In the genomic region with DNA sequence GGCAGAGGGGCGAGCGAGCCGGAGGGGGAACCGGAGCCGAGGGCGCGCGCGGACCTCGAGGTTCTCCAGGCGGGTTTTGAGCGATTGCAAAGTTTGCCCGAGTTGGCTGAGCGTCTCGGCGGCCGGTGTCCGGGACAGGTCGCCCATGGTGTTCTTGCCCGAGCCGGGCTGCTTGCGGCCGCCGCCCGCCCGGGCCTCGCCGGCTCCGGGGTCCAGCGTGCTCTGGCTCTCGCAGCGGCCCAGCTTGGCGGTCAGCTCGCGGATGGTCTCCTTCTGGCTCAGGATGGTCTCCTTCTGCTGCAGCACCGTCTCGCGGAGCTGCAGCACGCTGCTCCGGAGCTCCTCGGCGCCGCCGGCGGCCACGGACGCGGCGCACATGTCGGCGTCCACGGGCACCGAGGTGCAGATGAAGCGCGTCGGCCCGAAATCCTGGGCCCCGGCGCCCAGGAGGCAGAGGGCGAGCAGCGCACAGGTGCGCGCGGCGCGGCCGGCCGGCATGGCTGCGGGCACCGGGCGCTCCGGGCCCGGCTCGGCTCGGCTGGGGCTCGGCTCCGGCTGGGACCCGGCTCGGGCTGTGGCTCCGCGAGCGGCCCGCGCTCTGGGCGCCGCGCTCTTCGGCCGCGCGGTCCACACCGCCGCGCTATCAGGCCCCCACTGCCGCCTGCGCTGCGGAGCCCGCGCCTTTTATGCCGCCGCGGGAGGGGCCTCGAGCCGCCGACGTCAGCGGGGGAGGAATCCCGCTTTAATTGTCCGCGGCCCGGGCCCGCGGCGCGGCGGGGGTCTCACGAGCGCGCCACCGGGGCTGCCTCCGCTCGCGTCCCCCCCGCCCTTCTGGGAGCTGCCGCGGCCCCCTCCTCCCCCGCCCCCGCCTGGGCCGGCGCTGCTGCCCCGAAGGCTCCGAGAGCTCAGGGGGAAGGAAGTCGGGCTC, we compare ENCODE assay signal across 8 cellular contexts. TPM values are rescaled to one million over a fixed set of nuclear protein-coding genes. Genes with fewer than 3 reads are reported as not detected.
DNase-seq lines count a peak whose midpoint lies in the region; ATAC-seq, FAIRE-seq and TF ChIP-seq lines count a peak whose summit lies in the region.

A gene with protein sequence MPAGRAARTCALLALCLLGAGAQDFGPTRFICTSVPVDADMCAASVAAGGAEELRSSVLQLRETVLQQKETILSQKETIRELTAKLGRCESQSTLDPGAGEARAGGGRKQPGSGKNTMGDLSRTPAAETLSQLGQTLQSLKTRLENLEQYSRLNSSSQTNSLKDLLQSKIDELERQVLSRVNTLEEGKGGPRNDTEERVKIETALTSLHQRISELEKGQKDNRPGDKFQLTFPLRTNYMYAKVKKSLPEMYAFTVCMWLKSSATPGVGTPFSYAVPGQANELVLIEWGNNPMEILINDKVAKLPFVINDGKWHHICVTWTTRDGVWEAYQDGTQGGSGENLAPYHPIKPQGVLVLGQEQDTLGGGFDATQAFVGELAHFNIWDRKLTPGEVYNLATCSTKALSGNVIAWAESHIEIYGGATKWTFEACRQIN (minus strand): TSS at position 659 of the 928 bp plus-strand sequence. CDS start 161 bp downstream, at position 498.

- H2AFZ ChIP-seq in K562 (ENCODE audit: low read depth, low read length): no peak within 1 kb of the TSS

- no peaks in the 10 kb centered on the region for H3K9me3 ChIP-seq in K562 (replicated peaks; ENCODE audit: control insufficient read depth, insufficient read depth, low read depth, low read length)
- no peaks in the 10 kb centered on the region for H3K9me3 ChIP-seq in right lobe of liver

- peaks cover 0 to 48% of the 10 kb centered on the region in 2 experiments; a peak in 3 of 5 replicates for H3K4me1 ChIP-seq in K562 (replicated peaks in 1 of 2; ENCODE audit: control insufficient read depth in 2 of 2, insufficient read depth in 2 of 2, low read length in 2 of 2)
- H3K4me1 ChIP-seq in right lobe of liver: peaks cover 0 to 28% (median 0%) of the 10 kb centered on the region in 4 donors

- no peak within 1 kb of the TSS for H3K9ac ChIP-seq in K562 (ENCODE audit: insufficient read depth in 1 of 2, low read depth in 2 of 2, low read length in 2 of 2)

- no peaks in the 10 kb centered on the region for H3K79me2 ChIP-seq in K562 (ENCODE audit: control insufficient read depth, insufficient read depth, low read length)

- FAIRE-seq in K562 (lab: Jason Lieb, UNC): no peak

- no peak for TF ChIP-seq CTCF in GM13977 (IDR thresholded peaks at IDR 0.05; ENCODE audit: extremely low read depth, insufficient read depth, missing control alignments)
- no peak for TF ChIP-seq CTCF in K562 (IDR thresholded peaks at IDR 0.05 in 2 of 3, conservative IDR thresholded peaks at IDR 0.05 in 1 of 3; ENCODE audit: insufficient read depth in 2 of 3, low read depth in 1 of 3, low read length in 3 of 3)
- no peak for TF ChIP-seq CTCF in right lobe of liver (IDR thresholded peaks at IDR 0.05)

- no peak for TF ChIP-seq EP300 in K562 (IDR thresholded peaks at IDR 0.05; ENCODE audit: low read length)

- whole genome bisulfite sequencing in K562 (ENCODE audit: insufficient coverage, low coverage, missing lambda C conversion rate): 25% methylated on average over 27 of the region's 133 CpGs
- 0% methylated on average over 3 of the region's 133 CpGs for WGBS in right lobe of liver (ENCODE audit: insufficient coverage, low coverage, low lambda C conversion rate, missing lambda C conversion rate)

- CTCF ChIA-PET in K562 (lab: Yijun Ruan, JAX; ENCODE audit: low intra/inter-chr PET ratio): no interaction called here

- TF ChIP-seq POLR2A in K562 (conservative IDR thresholded peaks at IDR 0.05): no peak
- no peak for TF ChIP-seq POLR2A in right lobe of liver (IDR thresholded peaks at IDR 0.05)

- H3K36me3 ChIP-seq in K562 (ENCODE audit: control insufficient read depth, insufficient read depth, low read length): no peaks in the 10 kb centered on the region
- H3K36me3 ChIP-seq in right lobe of liver: no peaks in the 10 kb centered on the region

- peaks cover 20% of the 10 kb centered on the region for H4K20me1 ChIP-seq in K562 (replicated peaks; ENCODE audit: control insufficient read depth, insufficient read depth, low read length)

- H3K27ac ChIP-seq in K562 (ENCODE audit: extremely low read depth, low read depth, low read length) (no peak within 1 kb of the TSS), right lobe of liver (no peak within 1 kb of the TSS)

- no peak for TF ChIP-seq RAD21 in K562 (CRISPR knock-in tag; conservative IDR thresholded peaks at IDR 0.05 in 1 of 2, IDR thresholded peaks at IDR 0.05 in 1 of 2)

- DNase-seq in GM13977 (ENCODE audit: low spot score) (peak; percentile 71), NCI-H2227 treated with DMSO at 0.1 percent for 48 hours (lab: John Stamatoyannopoulos, UW) (peak; percentile 26), K562 (ENCODE audit: extremely low read depth in 1 of 4, low spot score in 3 of 4) (peak in 2 of 4 experiments; percentile 53 to 57), right lobe of liver (no peak), DMS153 (lab: John Stamatoyannopoulos, UW) (no peak)

- peaks cover 46 to 96% of the 10 kb centered on the region in 2 experiments; a peak in 4 of 5 replicates for H3K27me3 ChIP-seq in K562 (ENCODE audit: control insufficient read depth in 2 of 2, insufficient read depth in 2 of 2, low read length in 2 of 2)
- H3K27me3 ChIP-seq in right lobe of liver: peaks cover 0 to 40% of the 10 kb centered on the region in 2 donors

- no TSS peak for BruUV-seq in K562 (replicated peaks; lab: Mats Ljungman, UMichigan)

- H3K4me3 ChIP-seq in K562 (no peak within 1 kb of the TSS), right lobe of liver (no peak within 1 kb of the TSS)

- H3K4me2 ChIP-seq in K562 (ENCODE audit: insufficient read depth, low read length): no peak within 1 kb of the TSS

- POLR2A ChIA-PET in K562 (lab: Yijun Ruan, JAX): interaction anchor here (0.5 to 0.7 kb wide), 3 partner anchors 10 to 595 kb away, joined by 3 read pairs; no protein-coding TSS in a partner anchor

- in situ Hi-C loops in GM13977 (cut with MboI; ENCODE audit: low pct_unique_long_range_greater_than_20kb, low sequenced_read_pairs, unreplicated experiment) (no loop called here), K562 (cut with MboI) (no loop called here)

- intact Hi-C loops in K562 (cut with micrococcal nuclease): no loop called here
- intact Hi-C loops in right lobe of liver (cut with DNase I): no loop called here

- no peaks in the 10 kb centered on the region for H3K9me1 ChIP-seq in K562 (ENCODE audit: control insufficient read depth, insufficient read depth, low read length)

- ATAC-seq in K562 (no peak), right lobe of liver (peak; percentile 55 to 66 (median 58)), GM19023 (IDR thresholded peaks at IDR 0.05; ENCODE audit: unreplicated experiment) (no peak), GM18498 (IDR thresholded peaks at IDR 0.05; ENCODE audit: unreplicated experiment) (no peak), HG03039 (IDR thresholded peaks at IDR 0.05; ENCODE audit: unreplicated experiment) (no peak)

TF ChIP-seq in K562, 482 proteins besides CTCF, POLR2A, EP300 and RAD21 (continues in another document):
- TF ChIP-seq, protein P1, sequence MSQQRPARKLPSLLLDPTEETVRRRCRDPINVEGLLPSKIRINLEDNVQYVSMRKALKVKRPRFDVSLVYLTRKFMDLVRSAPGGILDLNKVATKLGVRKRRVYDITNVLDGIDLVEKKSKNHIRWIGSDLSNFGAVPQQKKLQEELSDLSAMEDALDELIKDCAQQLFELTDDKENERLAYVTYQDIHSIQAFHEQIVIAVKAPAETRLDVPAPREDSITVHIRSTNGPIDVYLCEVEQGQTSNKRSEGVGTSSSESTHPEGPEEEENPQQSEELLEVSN (IDR thresholded peaks at IDR 0.05; ENCODE audit: borderline replicate concordance in 1 of 2, extremely low read depth in 1 of 2, insufficient read depth in 1 of 2, insufficient read length in 1 of 2, low read depth in 1 of 2, low read length in 1 of 2, poor library complexity in 1 of 2, severe bottlenecking in 1 of 2): peak in 1 of 2 experiments; percentile 92
- TF ChIP-seq, protein P2, sequence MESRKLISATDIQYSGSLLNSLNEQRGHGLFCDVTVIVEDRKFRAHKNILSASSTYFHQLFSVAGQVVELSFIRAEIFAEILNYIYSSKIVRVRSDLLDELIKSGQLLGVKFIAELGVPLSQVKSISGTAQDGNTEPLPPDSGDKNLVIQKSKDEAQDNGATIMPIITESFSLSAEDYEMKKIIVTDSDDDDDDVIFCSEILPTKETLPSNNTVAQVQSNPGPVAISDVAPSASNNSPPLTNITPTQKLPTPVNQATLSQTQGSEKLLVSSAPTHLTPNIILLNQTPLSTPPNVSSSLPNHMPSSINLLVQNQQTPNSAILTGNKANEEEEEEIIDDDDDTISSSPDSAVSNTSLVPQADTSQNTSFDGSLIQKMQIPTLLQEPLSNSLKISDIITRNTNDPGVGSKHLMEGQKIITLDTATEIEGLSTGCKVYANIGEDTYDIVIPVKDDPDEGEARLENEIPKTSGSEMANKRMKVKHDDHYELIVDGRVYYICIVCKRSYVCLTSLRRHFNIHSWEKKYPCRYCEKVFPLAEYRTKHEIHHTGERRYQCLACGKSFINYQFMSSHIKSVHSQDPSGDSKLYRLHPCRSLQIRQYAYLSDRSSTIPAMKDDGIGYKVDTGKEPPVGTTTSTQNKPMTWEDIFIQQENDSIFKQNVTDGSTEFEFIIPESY (CRISPR knock-in tag; IDR thresholded peaks at IDR 0.05): 0 out of 2 replicates have a peak, but pooled peaks have one; percentile 38

RNA-seq across cellular contexts. Expression of the gene that starts here (rescaled TPM):
- total RNA-seq in K562 (2011; cell fraction: chromatin; rRNA removed; ENCODE audit: low replicate concordance): not detected in 2 replicates
- not detected in 2 replicates for total RNA-seq in K562 (2011; cell fraction: nucleolus; rRNA removed)
- total RNA-seq in K562 (2011; cell fraction: nucleoplasm; rRNA removed): not detected in 2 replicates
- total RNA-seq in K562 (2014; rRNA removed): not detected in 2 replicates
- total RNA-seq in K562 (2014; rRNA removed; fragmentation: Illumina TruSeq; extraction: Trizol): not detected in 2 replicates
- total RNA-seq in K562 (2015; rRNA removed; fragmentation: Illumina TruSeq; extraction: Trizol): not detected in 2 replicates
- total RNA-seq in K562 (2021): 0.04 TPM in 1 of 2 replicates, not detected in the other
- polyA plus RNA-seq in K562 (2011; rRNA removed): not detected in 2 replicates
- not detected in 2 replicates for polyA plus RNA-seq in K562 (2011; cell fraction: cytosol; rRNA removed)
- 0.03 TPM in 1 of 2 replicates, not detected in the other for polyA plus RNA-seq in K562 (2011; cell fraction: nucleus; rRNA removed)
- polyA plus RNA-seq in K562 (2012): not detected in 2 replicates
- not detected in 2 replicates for polyA plus RNA-seq in K562 (2014; fragmentation: Illumina TruSeq; extraction: Trizol)
- polyA plus RNA-seq in K562 (2014; fragmentation: Nextera tagmentation; extraction: Ambion mirVana): not detected
- polyA plus RNA-seq in K562 (2014; rRNA removed): not detected in 2 replicates
- not detected in 2 replicates for polyA minus RNA-seq in K562 (2011; rRNA and poly(A)+ RNA removed)
- polyA minus RNA-seq in K562 (2011; cell fraction: cytosol; rRNA and poly(A)+ RNA removed): 0.19 TPM in 1 of 2 replicates, not detected in the other
- under 0.01 TPM in 1 of 2 replicates, not detected in the other for polyA minus RNA-seq in K562 (2011; cell fraction: nucleus; rRNA and poly(A)+ RNA removed)
- total RNA-seq in right lobe of liver: under 1 TPM in 1 of 6 experiments, not detected in 5; 0.06 TPM

Comparison
In these comparisons a context has a peak if more than half of its experiments do, and no peak if none do; other contexts are left out.
1. Peak in ATAC-seq in right lobe of liver; RNA of the gene not detected or under 1 TPM.
2. DNase-seq: peak in GM13977 (single experiment) and NCI-H2227 treated with DMSO at 0.1 percent for 48 hours (single experiment); none in right lobe of liver (0 of 3) and DMS153 (single experiment).